In genomic region chr17:61815863-61816523, GRCh38 we compare ENCODE assay signal across 19 cellular contexts. TPM values are rescaled to one million over a fixed set of nuclear protein-coding genes. Genes with fewer than 3 reads are reported as not detected.
DNase-seq lines count a peak whose midpoint lies in the region; ATAC-seq and TF ChIP-seq lines count a peak whose summit lies in the region.
"Had no signal": no experiment of that assay in that cellular context is flagged by ENCODE, and none has a peak within 500 bp of the region (broad histone marks: within the 10 kb centered on the region; RNA-seq: fewer than 3 reads in every experiment).

No MANE protein-coding gene starts in this region.

- H3K36me3 ChIP-seq in GM23338 (ENCODE audit: insufficient read depth), result no peaks in the 10 kb centered on the region
- peaks cover 100% of the 10 kb centered on the region for H3K36me3 ChIP-seq in OCI-LY7 (ENCODE audit: insufficient read depth, low read length)
- H3K36me3 ChIP-seq: transverse colon had no signal

- peaks cover 10% of the 10 kb centered on the region; the same call in 1 of the 2 replicates for H3K9me3 ChIP-seq in OCI-LY7 (ENCODE audit: low read length)
- H3K9me3 ChIP-seq: transverse colon had no signal

- CTCF ChIA-PET in OCI-LY7 (lab: Charles Lee; ENCODE audit: unreplicated experiment), result no interaction called here

- H3K27ac ChIP-seq in GM23338 (ENCODE audit: low read depth) (no peak overlapping the region), OCI-LY7 (ENCODE audit: low read depth, low read length, poor library complexity, severe bottlenecking) (peak overlapping the region; percentile 5)
- H3K27ac ChIP-seq: transverse colon had no signal

- H3K27ac Mint-ChIP-seq in GM23338 (0 out of 2 replicates have a peak overlapping the region, but pooled peaks have one; percentile 11), naive B cell (peak overlapping the region in 5 of 6 donors; percentile 31 to 71 (median 42))

- H3K4me1 ChIP-seq in GM23338 (ENCODE audit: insufficient read depth) (peaks cover 4% of the 10 kb centered on the region; the same call in 1 of the 2 replicates), OCI-LY7 (ENCODE audit: insufficient read depth, low read length, poor library complexity, severe bottlenecking) (peaks cover 18% of the 10 kb centered on the region)
- H3K4me1 ChIP-seq: transverse colon had no signal

- H3K4me2 ChIP-seq in GM23338 (no peak overlapping the region), OCI-LY7 (ENCODE audit: low read length) (peak overlapping the region; percentile 18; the same call in 1 of the 2 replicates)

- H3K79me2 ChIP-seq in GM23338 (replicated peaks; ENCODE audit: insufficient read depth), result no peaks in the 10 kb centered on the region
- no peaks in the 10 kb centered on the region for H3K79me2 ChIP-seq in OCI-LY7 (ENCODE audit: insufficient read depth, low read depth, low read length)

- H3K36me3 Mint-ChIP-seq in GM23338 (ENCODE audit: low read depth), result peaks cover 10% of the 10 kb centered on the region; the same call in 2 of the 3 replicates
- H3K36me3 Mint-ChIP-seq in naive B cell, result peaks cover 0 to 7% of the 10 kb centered on the region in 2 donors

- intact Hi-C loops in OCI-LY7 (cut with micrococcal nuclease; ENCODE audit: unreplicated experiment), result no loop called here

- no peaks in the 10 kb centered on the region for H3K9me2 ChIP-seq in GM23338 (ENCODE audit: insufficient read depth)
- no peaks in the 10 kb centered on the region for H3K9me2 ChIP-seq in OCI-LY7 (ENCODE audit: insufficient read depth, low read length)

- POLR2A ChIA-PET in OCI-LY7 (lab: Charles Lee), result interaction anchor here (0.6 to 1.4 kb wide), 3 partner anchors 13 to 87 kb away, joined by 3 to 5 read pairs (median 4); no protein-coding TSS in a partner anchor

- H2AFZ ChIP-seq in GM23338 (no peak overlapping the region), OCI-LY7 (ENCODE audit: low read length) (no peak overlapping the region)

- H4K20me1 ChIP-seq in GM23338 (replicated peaks; ENCODE audit: insufficient read depth), result no peaks in the 10 kb centered on the region; the same call in 1 of the 2 replicates
- H4K20me1 ChIP-seq in OCI-LY7 (ENCODE audit: insufficient read depth, low read length), result no peaks in the 10 kb centered on the region
- H4K20me1 ChIP-seq: BLaER1 treated with 17β-estradiol and CSF1 and Interleukin-3, amounts not matched to agents 10 nM and 100 nM had no signal

- ATAC-seq in GM23338 (no peak), naive B cell (ENCODE audit: low read depth in 2 of 2) (peak; percentile 49 to 56)

- H3K4me1 Mint-ChIP-seq in GM23338 (peaks cover 7% of the 10 kb centered on the region; the same call in 1 of the 3 replicates), naive B cell (peaks cover 19 to 38% (median 24%) of the 10 kb centered on the region in 3 donors)

- TF ChIP-seq CTCF in GM23338 (conservative IDR thresholded peaks at IDR 0.05; ENCODE audit: low read depth in 2 of 2), result no peak
- no peak for TF ChIP-seq CTCF in OCI-LY7 (conservative IDR thresholded peaks at IDR 0.05; ENCODE audit: low read length)

- BruUV-seq in OCI-LY7 (replicated peaks; lab: Mats Ljungman, UMichigan), result no TSS peak

- DNase-seq in GM23338 (ENCODE audit: low spot score) (peak; percentile 10), NCI-H146 (lab: John Stamatoyannopoulos, UW) (peak; percentile 81), OCI-LY7 (ENCODE audit: low spot score) (peak; percentile 7), naive B cell (no peak), AG20443 (ENCODE audit: low spot score) (no peak), T-helper 1 cell (no peak)
- DNase-seq in stimulated activated CD8-positive, alpha-beta memory T cell treated with anti-CD3 and anti-CD28 coated beads, Interleukin-4, amount 100 ng/mL, for 48 hours, result no peak
- DNase-seq in NK-92 treated with Interleukin-12 subunit alpha and Interleukin-12 subunit beta, amount 100 ng/mL, for 24 hours (lab: John Stamatoyannopoulos, UW), result no peak
- DNase-seq: activated CD4-positive, alpha-beta T cell treated with anti-CD3 and anti-CD28 coated beads for 4 hours; activated CD8-positive, alpha-beta memory T cell treated with anti-CD3 and anti-CD28 coated beads, Interleukin-2, amount 50 U/mL, for 48 hours; activated naive CD4-positive, alpha-beta T cell treated with Interleukin-2 at 50 U/mL for 16 hours; cortex of kidney; NCI-H82; occipital lobe; Right ventricle myocardium superior; stimulated activated CD4-positive, alpha-beta T cell treated with anti-CD3 and anti-CD28 coated beads, Interleukin-2, amount 100 ng/mL, for 48 hours; T-helper 9 cell; transverse colon had no signal

- H3K4me3 ChIP-seq in GM23338 (no peak overlapping the region), OCI-LY7 (ENCODE audit: low read depth, low read length, poor library complexity, severe bottlenecking) (no peak overlapping the region)
- H3K4me3 ChIP-seq: BLaER1 treated with 17β-estradiol and CSF1 and Interleukin-3, amounts not matched to agents 10 nM and 100 nM; transverse colon had no signal

- no peaks in the 10 kb centered on the region for H3K27me3 ChIP-seq in GM23338 (ENCODE audit: insufficient read depth)
- H3K27me3 ChIP-seq: BLaER1 treated with 17β-estradiol and CSF1 and Interleukin-3, amounts not matched to agents 10 nM and 100 nM; transverse colon had no signal

- no peaks in the 10 kb centered on the region for H3K27me3 Mint-ChIP-seq in GM23338 (ENCODE audit: insufficient read depth, low read depth, poor library complexity)
- no peaks in the 10 kb centered on the region for H3K27me3 Mint-ChIP-seq in naive B cell

- no peak overlapping the region for H3K4me3 Mint-ChIP-seq in GM23338
- peak overlapping the region; percentile 5 to 84 (median 70) for H3K4me3 Mint-ChIP-seq in naive B cell

- H3K9me3 Mint-ChIP-seq in GM23338 (no peaks in the 10 kb centered on the region), naive B cell (peaks cover 0 to 9% (median 5%) of the 10 kb centered on the region in 7 donors)

- H3F3A ChIP-seq in GM23338 (replicated peaks; ENCODE audit: low read depth), result no peaks in the 10 kb centered on the region

TF ChIP-seq in GM23338, 12 proteins besides CTCF, POLR2A, EP300 and RAD21 (continues in another document):
- TF ChIP-seq STAT1 (IDR thresholded peaks at IDR 0.05; ENCODE audit: unreplicated experiment), result no peak
- TF ChIP-seq NANOG (IDR thresholded peaks at IDR 0.05; ENCODE audit: borderline replicate concordance), result no peak
- TF ChIP-seq CREB1 (CRISPR knock-in tag; IDR thresholded peaks at IDR 0.05; ENCODE audit: low read depth), result no peak
- TF ChIP-seq EZH2phosphoT487 (IDR thresholded peaks at IDR 0.05; ENCODE audit: unreplicated experiment), result no peak

RNA-seq across cellular contexts. Expression of gene BRIP1, which starts 47.3 kb away (rescaled TPM):
- 23.1 and 24.2 TPM in 2 replicates for total RNA-seq in GM23338 (2014; rRNA removed; shearing (Covaris generic))
- polyA plus RNA-seq in GM23338 (2016; fragmentation: Nextera tagmentation; extraction: Ambion mirVana) (5.5 and 8.0 TPM in 2 replicates), naive B cell (ENCODE audit: low read depth in 6 of 6) (1 to 10 TPM in 1 of 6 donors, under 1 TPM in 4, not detected in 1; 0.29 to 1.1 (median 0.44) TPM)
- 33.8 and 53.0 TPM in 2 replicates for total RNA-seq in OCI-LY7 (2014; rRNA removed; shearing (Covaris generic))
- 32.5 and 39.5 TPM in 2 replicates for total RNA-seq in OCI-LY7 (2022)

Comparison
In these comparisons a context has a peak if more than half of its experiments do, and no peak if none do; other contexts are left out.
1. DNase-seq: peak in GM23338 (single experiment), NCI-H146 (single experiment) and OCI-LY7 (single experiment); none in naive B cell (single experiment), stimulated activated CD8-positive, alpha-beta memory T cell treated with anti-CD3 and anti-CD28 coated beads, Interleukin-4, amount 100 ng/mL, for 48 hours (single experiment), NK-92 treated with Interleukin-12 subunit alpha and Interleukin-12 subunit beta, amount 100 ng/mL, for 24 hours (single experiment), AG20443 (single experiment) and T-helper 1 cell (0 of 5).